9 cellular contexts compared by ENCODE assay signal in genomic region chr17:59848778-59849177, GRCh38. TPM values are rescaled to one million over a fixed set of nuclear protein-coding genes. Genes with fewer than 3 reads are reported as not detected.
A peak's percentile ranks its signal among the peaks of the same experiment; 100 is the strongest.
DNase-seq lines count a peak whose midpoint lies in the region; ATAC-seq and TF ChIP-seq lines count a peak whose summit lies in the region.
"Had no signal": no experiment of that assay in that cellular context is flagged by ENCODE, and none has a peak within 500 bp of the region (broad histone marks: within the 10 kb centered on the region; RNA-seq: fewer than 3 reads in every experiment).

No MANE protein-coding gene starts in this region.

- intact Hi-C loops in sciatic nerve (cut with DNase I): no loop called here

- ATAC-seq in sciatic nerve (no peak), HG03457 (IDR thresholded peaks at IDR 0.05; ENCODE audit: unreplicated experiment) (no peak), HG03520 (IDR thresholded peaks at IDR 0.05; ENCODE audit: unreplicated experiment) (no peak)

- DNase-seq in activated CD8-positive, alpha-beta memory T cell treated with anti-CD3 and anti-CD28 coated beads for 24 hours: peak; percentile 65
- DNase-seq in activated CD8-positive, alpha-beta memory T cell treated with anti-CD3 and anti-CD28 coated beads, Interleukin-2, amount 50 U/mL, for 4 hours: no peak
- peak; percentile 49 for DNase-seq in OCI-M1 (lab: John Stamatoyannopoulos, UW)
- peak; percentile 85 for DNase-seq in epithelial cell of esophagus (ENCODE audit: low read depth)
- peak; percentile 73 for DNase-seq in sciatic nerve (ENCODE audit: low spot score)
- DNase-seq in HEK293T (ENCODE audit: extremely low spot score): no peak

- no peak for TF ChIP-seq CTCF in epithelial cell of esophagus (IDR thresholded peaks at IDR 0.05; ENCODE audit: insufficient read depth, low read depth, low read length, missing control alignments)

- CTCF ChIA-PET in HEK293T (lab: Yijun Ruan, JAX): no interaction called here

- H3K4me3 ChIP-seq in epithelial cell of esophagus (ENCODE audit: low read length): no peak overlapping the region
- H3K4me3 ChIP-seq: ovary had no signal

- POLR2A ChIA-PET in HEK293T (lab: Yijun Ruan, JAX): no interaction called here

TF ChIP-seq in HEK293T, 16 proteins besides CTCF, POLR2A, EP300 and RAD21:
- TF ChIP-seq CTBP1 (IDR thresholded peaks at IDR 0.05; ENCODE audit: borderline replicate concordance): no peak
- TF ChIP-seq NFRKB (IDR thresholded peaks at IDR 0.05): no peak
- no peak for TF ChIP-seq ARNT (IDR thresholded peaks at IDR 0.05)
- no peak for TF ChIP-seq FOXM1 (IDR thresholded peaks at IDR 0.05; ENCODE audit: borderline replicate concordance)
- TF ChIP-seq L3MBTL2 (conservative IDR thresholded peaks at IDR 0.05): no peak
- TF ChIP-seq PKNOX1 (IDR thresholded peaks at IDR 0.05): no peak
- TF ChIP-seq TARDBP (IDR thresholded peaks at IDR 0.05): no peak
- TF ChIP-seq SP1 (IDR thresholded peaks at IDR 0.05): no peak
- no peak for TF ChIP-seq SUZ12 (IDR thresholded peaks at IDR 0.05)
- no peak for TF ChIP-seq ZNF384 (IDR thresholded peaks at IDR 0.05)
- TF ChIP-seq ELF4 (IDR thresholded peaks at IDR 0.05): no peak
- no peak for TF ChIP-seq FOXA1 (IDR thresholded peaks at IDR 0.05)
- TF ChIP-seq LEF1 (IDR thresholded peaks at IDR 0.05; ENCODE audit: borderline replicate concordance): no peak
- TF ChIP-seq BHLHE40 (IDR thresholded peaks at IDR 0.05; ENCODE audit: borderline replicate concordance): no peak

RNA-seq across cellular contexts. Expression of gene TUBD1, which starts 44.0 kb away (rescaled TPM):
- total RNA-seq in sciatic nerve: 12.6 TPM

RNA-seq across cellular contexts. Expression of gene RPS6KB1, which starts 44.1 kb away (rescaled TPM):
- 56.2 TPM for total RNA-seq in sciatic nerve

Comparison
In these comparisons a context has a peak if more than half of its experiments do, and no peak if none do; other contexts are left out.
1. DNase-seq: peak in activated CD8-positive, alpha-beta memory T cell treated with anti-CD3 and anti-CD28 coated beads for 24 hours (single experiment), OCI-M1 (single experiment), epithelial cell of esophagus (single experiment) and sciatic nerve (single experiment); none in activated CD8-positive, alpha-beta memory T cell treated with anti-CD3 and anti-CD28 coated beads, Interleukin-2, amount 50 U/mL, for 4 hours (single experiment) and HEK293T (single experiment).